ENCODE assay signal across 9 cellular contexts in the genomic region with DNA sequence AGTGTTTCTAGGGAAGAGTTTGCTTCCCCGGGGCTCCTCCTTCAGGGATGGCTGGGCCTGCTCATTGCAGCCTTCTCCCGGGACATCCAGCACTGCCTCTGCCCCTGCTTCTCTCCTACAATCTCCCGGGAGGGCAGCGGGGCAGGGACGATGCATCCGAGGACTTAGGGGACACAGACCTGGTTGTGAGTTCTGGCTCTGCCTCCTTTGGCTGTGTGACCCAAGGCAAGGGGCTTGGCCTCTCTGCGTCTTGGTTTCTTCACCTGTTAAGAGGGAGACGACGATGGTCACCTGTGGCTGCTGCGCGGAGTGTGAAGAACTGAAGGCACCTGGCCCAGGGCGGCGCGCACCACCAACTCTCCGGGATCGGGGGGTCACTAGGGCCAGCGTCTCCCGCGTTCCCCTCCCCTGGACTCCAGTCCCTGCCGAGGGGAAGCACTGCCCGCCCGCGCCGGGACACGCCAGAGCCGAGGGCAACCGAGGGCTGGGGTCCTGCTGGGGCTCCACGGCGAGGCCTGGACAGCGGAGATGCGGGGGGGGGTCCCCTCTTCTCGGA. TPM values are rescaled to one million over a fixed set of nuclear protein-coding genes. Genes with fewer than 3 reads are reported as not detected.
DNase-seq lines count a peak whose midpoint lies in the region; ATAC-seq and TF ChIP-seq lines count a peak whose summit lies in the region.
"Had no signal": no experiment of that assay in that cellular context is flagged by ENCODE, and none has a peak within 500 bp of the region (broad histone marks: within the 10 kb centered on the region; RNA-seq: fewer than 3 reads in every experiment).

No MANE protein-coding gene starts in this region.

- H3K27ac ChIP-seq in iPS-20b (ENCODE audit: low read length) (no peak overlapping the region), stomach (peak overlapping the region; percentile 39 to 84 (median 78))

- peaks cover 4% of the 10 kb centered on the region; the same call in 1 of the 2 replicates for H3K4me1 ChIP-seq in iPS-20b (ENCODE audit: insufficient read depth, low read length)
- H3K4me1 ChIP-seq in stomach = peaks cover 9 to 33% (median 28%) of the 10 kb centered on the region in 4 donors

- POLR2A ChIA-PET in activated CD4-positive, alpha-beta T cell treated with anti-CD3 and anti-CD28 coated beads, Interleukin-2, amount 10 ng/mL, durations not matched to agents 7 days and 5 days (lab: Charles Lee) = no interaction called here

- H3K4me3 ChIP-seq in iPS-20b (ENCODE audit: low read length) (peak overlapping the region; percentile 76), stomach (peak overlapping the region; percentile 62 to 74 (median 68))

- peaks cover 24% of the 10 kb centered on the region for H3K36me3 Mint-ChIP-seq in activated CD4-positive, alpha-beta T cell treated with anti-CD3 and anti-CD28 coated beads, Interleukin-2, amount 10 ng/mL, durations not matched to agents 7 days and 5 days (ENCODE audit: low read depth)
- H3K36me3 Mint-ChIP-seq in activated T-helper 2 cell treated with anti-CD3 and anti-CD28 coated beads, Interferon-gamma antibody, Interleukin-2, Interleukin-4, amounts not matched to agents 10 μg/mL and 5 μg/mL and 100 μg/mL, durations not matched to agents 14 hours and 24 hours and 36 hours (ENCODE audit: low read depth) = peaks cover 12% of the 10 kb centered on the region
- H3K36me3 Mint-ChIP-seq: activated naive CD4-positive, alpha-beta T cell treated with anti-CD3 and anti-CD28 coated beads, Interleukin-2, amount 50 U/mL, for 72 hours had no signal

- TF ChIP-seq CTCF in stomach (IDR thresholded peaks at IDR 0.05) = no peak

- peak overlapping the region; percentile 25; the same call in 1 of the 2 replicates for H3K9ac ChIP-seq in iPS-20b (ENCODE audit: low read depth, low read length)

- H3K4me3 Mint-ChIP-seq in activated CD4-positive, alpha-beta T cell treated with anti-CD3 and anti-CD28 coated beads, Interleukin-2, amount 10 ng/mL, durations not matched to agents 7 days and 5 days = peak overlapping the region; percentile 74
- peak overlapping the region; percentile 73 for H3K4me3 Mint-ChIP-seq in activated T-helper 2 cell treated with anti-CD3 and anti-CD28 coated beads, Interferon-gamma antibody, Interleukin-2, Interleukin-4, amounts not matched to agents 10 μg/mL and 5 μg/mL and 100 μg/mL, durations not matched to agents 14 hours and 24 hours and 36 hours (ENCODE audit: low read depth)

- ATAC-seq in GM21447 (IDR thresholded peaks at IDR 0.05; ENCODE audit: unreplicated experiment) = no peak

- WGBS in stomach, 5 donors = 5 to 16% (median 6%) methylated on average over 4 to 32 of the region's 32 CpGs

- peak overlapping the region; percentile 66 for H3K27ac Mint-ChIP-seq in activated CD4-positive, alpha-beta T cell treated with anti-CD3 and anti-CD28 coated beads, Interleukin-2, amount 10 ng/mL, durations not matched to agents 7 days and 5 days
- no peak overlapping the region for H3K27ac Mint-ChIP-seq in activated T-helper 2 cell treated with anti-CD3 and anti-CD28 coated beads, Interferon-gamma antibody, Interleukin-2, Interleukin-4, amounts not matched to agents 10 μg/mL and 5 μg/mL and 100 μg/mL, durations not matched to agents 14 hours and 24 hours and 36 hours

- DNase-seq in activated CD4-positive, alpha-beta T cell treated with anti-CD3 and anti-CD28 coated beads, Interleukin-2, amount 10 ng/mL, durations not matched to agents 7 days and 5 days = no peak
- DNase-seq in activated CD4-positive, alpha-beta T cell treated with anti-CD3 and anti-CD28 coated beads, Interleukin-2, amount 50 U/mL, for 1 hour = no peak
- DNase-seq in activated T-helper 2 cell treated with anti-CD3 and anti-CD28 coated beads, Interferon-gamma antibody, Interleukin-2, Interleukin-4, amounts not matched to agents 10 μg/mL and 5 μg/mL and 100 μg/mL, durations not matched to agents 14 hours and 24 hours and 36 hours (ENCODE audit: low spot score) = no peak
- DNase-seq in stomach = no peak
- no peak for DNase-seq in MV-4-11 (lab: John Stamatoyannopoulos, UW)
- DNase-seq in activated CD4-positive, alpha-beta T cell treated with anti-CD3 and anti-CD28 coated beads for 48 hours = no peak

- H3K9me3 ChIP-seq in iPS-20b (ENCODE audit: insufficient read depth, low read depth, low read length) (no peaks in the 10 kb centered on the region), stomach (no peaks in the 10 kb centered on the region)

- TF ChIP-seq POLR2A in stomach (IDR thresholded peaks at IDR 0.05) = no peak

- intact Hi-C loops in activated T-helper 2 cell treated with anti-CD3 and anti-CD28 coated beads, Interferon-gamma antibody, Interleukin-2, Interleukin-4, amounts not matched to agents 10 μg/mL and 5 μg/mL and 100 μg/mL, durations not matched to agents 14 hours and 24 hours and 36 hours (cut with micrococcal nuclease) = loop anchor here (1.0 kb wide), 1 partner anchor 18 kb away; no protein-coding TSS in a partner anchor
- intact Hi-C loops in stomach (cut with DNase I; ENCODE audit: low total_unique reads) = no loop called here

- CTCF ChIA-PET in activated CD4-positive, alpha-beta T cell treated with anti-CD3 and anti-CD28 coated beads, Interleukin-2, amount 10 ng/mL, durations not matched to agents 7 days and 5 days (lab: Charles Lee) = no interaction called here

- no peak for TF ChIP-seq EP300 in stomach (IDR thresholded peaks at IDR 0.05)

- peaks cover 5% of the 10 kb centered on the region for H3K27me3 Mint-ChIP-seq in activated CD4-positive, alpha-beta T cell treated with anti-CD3 and anti-CD28 coated beads, Interleukin-2, amount 10 ng/mL, durations not matched to agents 7 days and 5 days
- peaks cover 6% of the 10 kb centered on the region for H3K27me3 Mint-ChIP-seq in activated T-helper 2 cell treated with anti-CD3 and anti-CD28 coated beads, Interferon-gamma antibody, Interleukin-2, Interleukin-4, amounts not matched to agents 10 μg/mL and 5 μg/mL and 100 μg/mL, durations not matched to agents 14 hours and 24 hours and 36 hours (ENCODE audit: low read depth)

- H3K27me3 ChIP-seq in iPS-20b (ENCODE audit: insufficient read depth, low read length) (peaks cover 25% of the 10 kb centered on the region), stomach (peaks cover 0 to 3% (median 0%) of the 10 kb centered on the region in 3 donors)

- H3K9me3 Mint-ChIP-seq in activated CD4-positive, alpha-beta T cell treated with anti-CD3 and anti-CD28 coated beads, Interleukin-2, amount 10 ng/mL, durations not matched to agents 7 days and 5 days = no peaks in the 10 kb centered on the region
- no peaks in the 10 kb centered on the region for H3K9me3 Mint-ChIP-seq in activated T-helper 2 cell treated with anti-CD3 and anti-CD28 coated beads, Interferon-gamma antibody, Interleukin-2, Interleukin-4, amounts not matched to agents 10 μg/mL and 5 μg/mL and 100 μg/mL, durations not matched to agents 14 hours and 24 hours and 36 hours
- H3K9me3 Mint-ChIP-seq: activated naive CD4-positive, alpha-beta T cell treated with anti-CD3 and anti-CD28 coated beads, Interleukin-2, amount 50 U/mL, for 72 hours had no signal

- H3K36me3 ChIP-seq in iPS-20b (ENCODE audit: insufficient read depth, low read depth, low read length) (no peaks in the 10 kb centered on the region), stomach (peaks cover 0 to 4% (median 0%) of the 10 kb centered on the region in 4 donors)

- H3K4me1 Mint-ChIP-seq in activated CD4-positive, alpha-beta T cell treated with anti-CD3 and anti-CD28 coated beads, Interleukin-2, amount 10 ng/mL, durations not matched to agents 7 days and 5 days = peaks cover 54% of the 10 kb centered on the region
- peaks cover 36% of the 10 kb centered on the region for H3K4me1 Mint-ChIP-seq in activated T-helper 2 cell treated with anti-CD3 and anti-CD28 coated beads, Interferon-gamma antibody, Interleukin-2, Interleukin-4, amounts not matched to agents 10 μg/mL and 5 μg/mL and 100 μg/mL, durations not matched to agents 14 hours and 24 hours and 36 hours (ENCODE audit: low read depth)

RNA-seq across cellular contexts. Expression of a gene that starts 0.4 kb away (rescaled TPM):
- total RNA-seq in activated CD4-positive, alpha-beta T cell treated with anti-CD3 and anti-CD28 coated beads, Interleukin-2, amount 10 ng/mL, durations not matched to agents 7 days and 5 days = 10 to 100 TPM; 16.0 to 18.7 TPM
- total RNA-seq in activated T-helper 2 cell treated with anti-CD3 and anti-CD28 coated beads, Interferon-gamma antibody, Interleukin-2, Interleukin-4, amounts not matched to agents 10 μg/mL and 5 μg/mL and 100 μg/mL, durations not matched to agents 14 hours and 24 hours and 36 hours = 9.7 TPM in 2 replicates
- 1 to 10 TPM in 3 of 5 donors, not detected in 2; 1.3 to 7.0 (median 5.1) TPM for total RNA-seq in stomach
- polyA plus RNA-seq in stomach = 1 to 10 TPM; 3.7 to 5.5 (median 4.4) TPM

RNA-seq across cellular contexts. Expression of a gene that starts 54.2 kb away (rescaled TPM):
- 100 to 1,000 TPM; 174 to 183 TPM for total RNA-seq in activated CD4-positive, alpha-beta T cell treated with anti-CD3 and anti-CD28 coated beads, Interleukin-2, amount 10 ng/mL, durations not matched to agents 7 days and 5 days
- total RNA-seq in activated T-helper 2 cell treated with anti-CD3 and anti-CD28 coated beads, Interferon-gamma antibody, Interleukin-2, Interleukin-4, amounts not matched to agents 10 μg/mL and 5 μg/mL and 100 μg/mL, durations not matched to agents 14 hours and 24 hours and 36 hours = 241 and 244 TPM in 2 replicates
- total RNA-seq in stomach = 100 to 1,000 TPM in 2 of 5 donors, 10 to 100 TPM in 3; 44.9 to 205 (median 88.7) TPM
- 100 to 1,000 TPM in 1 of 3 donors, 10 to 100 TPM in 2; 59.2 to 129 (median 91.8) TPM for polyA plus RNA-seq in stomach
